8 cellular contexts compared by ENCODE assay signal in the genomic region with DNA sequence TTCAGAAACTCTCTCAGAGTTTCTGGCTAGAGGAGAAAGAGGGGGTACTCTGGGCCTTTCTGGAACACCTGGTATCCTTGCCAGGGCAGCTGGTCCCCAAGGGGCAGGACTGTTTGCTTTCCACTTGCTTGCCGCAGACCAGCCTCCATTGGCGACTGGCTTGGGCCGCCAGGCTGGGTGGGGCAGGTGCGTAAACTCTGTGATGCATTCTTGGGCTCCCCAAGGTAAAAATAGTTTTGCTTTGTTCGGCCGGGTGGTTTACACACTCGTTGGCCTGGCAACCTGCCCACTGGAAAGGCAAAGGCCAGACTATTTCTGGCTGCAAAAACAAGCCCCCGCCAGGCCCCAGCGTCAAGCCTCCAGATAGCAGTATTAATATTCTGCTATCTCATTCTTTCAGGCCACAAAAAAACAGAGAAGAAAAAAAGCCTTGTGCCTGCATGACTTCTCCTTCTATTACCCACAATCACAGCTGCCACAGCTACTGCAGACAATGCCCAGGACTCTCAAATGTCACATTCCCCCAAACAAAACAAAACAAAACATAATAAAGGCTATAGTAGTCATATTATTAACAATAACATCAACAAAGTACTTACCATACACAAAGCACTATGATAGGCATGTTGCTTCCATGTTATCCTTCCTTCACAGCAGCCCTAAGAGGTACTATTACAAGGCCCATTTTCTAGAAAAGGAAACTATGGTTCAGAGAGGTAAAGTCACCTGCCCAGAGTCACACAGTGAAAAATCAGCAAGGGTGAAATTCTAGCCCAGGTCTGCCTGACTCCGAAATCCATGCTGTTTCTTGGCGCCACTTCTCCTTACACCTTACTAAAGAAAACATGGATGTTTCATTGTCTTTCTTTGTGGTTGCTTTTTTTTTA. TPM values are rescaled to one million over a fixed set of nuclear protein-coding genes. Genes with fewer than 3 reads are reported as not detected.
DNase-seq lines count a peak whose midpoint lies in the region; ATAC-seq and TF ChIP-seq lines count a peak whose summit lies in the region.

No MANE protein-coding gene starts in this region.

- H3K36me3 ChIP-seq in Caco-2 (ENCODE audit: control insufficient read depth, insufficient read depth, low read length) (no peaks in the 10 kb centered on the region), hepatocyte (replicated peaks; ENCODE audit: insufficient read depth, low read depth) (no peaks in the 10 kb centered on the region), tibial artery (no peaks in the 10 kb centered on the region)

- H2AFZ ChIP-seq in hepatocyte, result no peak overlapping the region

- peak overlapping the region; percentile 30 for H3K4me2 ChIP-seq in hepatocyte

- intact Hi-C loops in Caco-2 (cut with micrococcal nuclease; ENCODE audit: unreplicated experiment), result loop anchor here (5.0 kb wide), 1 partner anchor 171 kb away; no protein-coding TSS in a partner anchor
- intact Hi-C loops in tibial artery (cut with DNase I; ENCODE audit: low total_unique reads), result no loop called here

- H3K4me3 ChIP-seq in Caco-2 (ENCODE audit: low read depth, low read length), result no peak overlapping the region
- no peak overlapping the region for H3K4me3 ChIP-seq in hepatocyte
- H3K4me3 ChIP-seq in tibial artery, result no peak overlapping the region

- peaks cover 49% of the 10 kb centered on the region for H3K4me1 Mint-ChIP-seq in Caco-2 (ENCODE audit: low read depth, unreplicated experiment)

- no peaks in the 10 kb centered on the region for H4K20me1 ChIP-seq in hepatocyte (ENCODE audit: insufficient read depth, poor library complexity, severe bottlenecking)

- no peaks in the 10 kb centered on the region for H3K79me2 ChIP-seq in hepatocyte

- H3K27ac ChIP-seq in hepatocyte, result peak overlapping the region; percentile 92
- peak overlapping the region; percentile 61 to 64 for H3K27ac ChIP-seq in tibial artery

- CTCF ChIA-PET in Caco-2 (lab: Charles Lee), result no interaction called here

- H3K27ac Mint-ChIP-seq in Caco-2 (ENCODE audit: unreplicated experiment), result peak overlapping the region; percentile 84

- H3K9me3 ChIP-seq in Caco-2 (0 out of 2 replicates have a peak, but pooled peaks cover 3% of the 10 kb centered on the region), hepatocyte (ENCODE audit: low read depth) (no peaks in the 10 kb centered on the region), tibial artery (no peaks in the 10 kb centered on the region)

- no peaks in the 10 kb centered on the region for H3K9me2 ChIP-seq in hepatocyte (replicated peaks; ENCODE audit: insufficient read depth)

- no peak for TF ChIP-seq CTCF in Caco-2 (IDR thresholded peaks at IDR 0.05; ENCODE audit: insufficient read depth in 1 of 2, low read depth in 1 of 2, low read length in 1 of 2, severe bottlenecking in 1 of 2, unreplicated experiment in 1 of 2)
- no peak for TF ChIP-seq CTCF in hepatocyte (IDR thresholded peaks at IDR 0.05; ENCODE audit: poor library complexity)
- no peak for TF ChIP-seq CTCF in tibial artery (IDR thresholded peaks at IDR 0.05)

- no peaks in the 10 kb centered on the region for H3K27me3 Mint-ChIP-seq in Caco-2 (ENCODE audit: insufficient read depth, unreplicated experiment)

- WGBS in hepatocyte (ENCODE audit: low lambda C conversion rate, missing lambda C conversion rate), result 36% methylated on average over 11 of the region's 11 CpGs

- H3K4me1 ChIP-seq in Caco-2 (peaks cover 76% of the 10 kb centered on the region), hepatocyte (ENCODE audit: insufficient read depth) (peaks cover 48% of the 10 kb centered on the region), tibial artery (peaks cover 6 to 65% (median 41%) of the 10 kb centered on the region in 4 donors)

- no TSS peak for BruUV-seq in Caco-2 (replicated peaks; lab: Mats Ljungman, UMichigan)

- peak overlapping the region; percentile 7 for H3K4me3 Mint-ChIP-seq in Caco-2 (ENCODE audit: unreplicated experiment)

- ATAC-seq in GM19455 (IDR thresholded peaks at IDR 0.05; ENCODE audit: unreplicated experiment) (peak; percentile 72), HG03442 (IDR thresholded peaks at IDR 0.05; ENCODE audit: unreplicated experiment) (peak; percentile 86), SK-N-SH treated with all-trans-retinoic acid at 6 μM for 48 hours (peak; percentile 59)

- H3K27me3 ChIP-seq in Caco-2 (replicated peaks; ENCODE audit: control insufficient read depth, insufficient read depth, low read length) (no peaks in the 10 kb centered on the region), hepatocyte (no peaks in the 10 kb centered on the region), tibial artery (no peaks in the 10 kb centered on the region)

- no peaks in the 10 kb centered on the region for H3K9me3 Mint-ChIP-seq in Caco-2 (ENCODE audit: unreplicated experiment)

- peaks cover 14% of the 10 kb centered on the region for H3K36me3 Mint-ChIP-seq in Caco-2 (ENCODE audit: insufficient read depth, unreplicated experiment)

- DNase-seq in Caco-2 (peak; percentile 81), hepatocyte (ENCODE audit: low spot score) (peak; percentile 91), tibial artery (peak; percentile 77 to 91), D341Med (ENCODE audit: low spot score) (no peak), islet precursor cell (no peak)

- POLR2A ChIA-PET in Caco-2 (lab: Charles Lee), result no interaction called here

TF ChIP-seq in SK-N-SH treated with all-trans-retinoic acid at 6 μM for 48 hours, 23 proteins besides CTCF, POLR2A, EP300 and RAD21 (continues in another document):
- TF ChIP-seq TSHZ2 (CRISPR knock-in tag; IDR thresholded peaks at IDR 0.05) (no peak), ISL1 (CRISPR knock-in tag; IDR thresholded peaks at IDR 0.05) (peak; percentile 69), OSR1 (CRISPR knock-in tag; IDR thresholded peaks at IDR 0.05) (no peak), ZNF565 (CRISPR knock-in tag; conservative IDR thresholded peaks at IDR 0.05; ENCODE audit: low read depth) (no peak), ZNF70 (CRISPR knock-in tag; IDR thresholded peaks at IDR 0.05) (no peak), GLIS3 (CRISPR knock-in tag; IDR thresholded peaks at IDR 0.05) (no peak), ESRRG (CRISPR knock-in tag; IDR thresholded peaks at IDR 0.05) (no peak), ZFP3 (CRISPR knock-in tag; IDR thresholded peaks at IDR 0.05) (no peak), CSDC2 (CRISPR knock-in tag; IDR thresholded peaks at IDR 0.05) (no peak), TCF4 (CRISPR knock-in tag; IDR thresholded peaks at IDR 0.05; ENCODE audit: borderline replicate concordance) (peak; percentile 67), ARNTL (CRISPR knock-in tag; IDR thresholded peaks at IDR 0.05; ENCODE audit: borderline replicate concordance, low read depth) (no peak), CSRNP3 (CRISPR knock-in tag; IDR thresholded peaks at IDR 0.05) (no peak)
- TF ChIP-seq, protein P1, sequence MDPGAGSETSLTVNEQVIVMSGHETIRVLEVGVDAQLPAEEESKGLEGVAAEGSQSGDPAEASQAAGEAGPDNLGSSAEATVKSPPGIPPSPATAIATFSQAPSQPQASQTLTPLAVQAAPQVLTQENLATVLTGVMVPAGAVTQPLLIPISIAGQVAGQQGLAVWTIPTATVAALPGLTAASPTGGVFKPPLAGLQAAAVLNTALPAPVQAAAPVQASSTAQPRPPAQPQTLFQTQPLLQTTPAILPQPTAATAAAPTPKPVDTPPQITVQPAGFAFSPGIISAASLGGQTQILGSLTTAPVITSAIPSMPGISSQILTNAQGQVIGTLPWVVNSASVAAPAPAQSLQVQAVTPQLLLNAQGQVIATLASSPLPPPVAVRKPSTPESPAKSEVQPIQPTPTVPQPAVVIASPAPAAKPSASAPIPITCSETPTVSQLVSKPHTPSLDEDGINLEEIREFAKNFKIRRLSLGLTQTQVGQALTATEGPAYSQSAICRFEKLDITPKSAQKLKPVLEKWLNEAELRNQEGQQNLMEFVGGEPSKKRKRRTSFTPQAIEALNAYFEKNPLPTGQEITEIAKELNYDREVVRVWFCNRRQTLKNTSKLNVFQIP (CRISPR knock-in tag; IDR thresholded peaks at IDR 0.05; ENCODE audit: borderline replicate concordance, low read depth), result no peak

RNA-seq across cellular contexts. Expression of gene SSUH2, which starts 14.0 kb away (rescaled TPM):
- 7.6 and 9.4 TPM in 2 replicates for total RNA-seq in Caco-2 (2022)
- 17.6 and 19.7 TPM in 2 replicates for total RNA-seq in hepatocyte
- 21.3 and 21.6 TPM in 2 replicates for polyA plus RNA-seq in hepatocyte

Comparison
In these comparisons a context has a peak if more than half of its experiments do, and no peak if none do; other contexts are left out.
1. DNase-seq: peak in Caco-2 (2 of 2), hepatocyte (single experiment) and tibial artery (2 of 2); none in D341Med (single experiment) and islet precursor cell (single experiment).
2. Peak in every context shown above with its lines, with median percentiles within 50 percentile points of each other: ATAC-seq.